32 cellular contexts compared by ENCODE assay signal in genomic region chr19:56491399-56491798, GRCh38. TPM values are rescaled to one million over a fixed set of nuclear protein-coding genes. Genes with fewer than 3 reads are reported as not detected.
"Had no signal": no experiment of that assay in that cellular context is flagged by ENCODE, and none has a peak within 500 bp of the region (broad histone marks: within the 10 kb centered on the region; RNA-seq: fewer than 3 reads in every experiment).

No MANE protein-coding gene starts in this region.

- H3K27me3 Mint-ChIP-seq: activated B cell treated with CpG ODN at 0.5 μM for 24 hours; activated CD4-positive, alpha-beta T cell treated with anti-CD3 and anti-CD28 coated beads for 36 hours; activated naive CD8-positive, alpha-beta T cell treated with anti-CD3 and anti-CD28 coated beads for 36 hours; effector memory CD8-positive, alpha-beta T cell; progenitor cell of endocrine pancreas; stimulated activated naive CD8-positive, alpha-beta T cell treated with anti-CD3 and anti-CD28 coated beads, Interleukin-15, amount 100 ng/mL, for 72 hours; T-helper 17 cell had no signal

- H3K4me1 ChIP-seq: foreskin keratinocyte, right lobe of liver, upper lobe of left lung, vagina had no signal

- H3K4me3 ChIP-seq: coronary artery, dorsolateral prefrontal cortex, heart left ventricle, lung, ovary, right lobe of liver, skin epidermis, upper lobe of left lung, vagina had no signal

- H3K27ac Mint-ChIP-seq: activated B cell treated with CpG ODN at 0.5 μM for 24 hours; activated CD4-positive, alpha-beta T cell treated with anti-CD3 and anti-CD28 coated beads for 36 hours; activated naive CD4-positive, alpha-beta T cell treated with anti-CD3 and anti-CD28 coated beads for 36 hours; activated naive CD8-positive, alpha-beta T cell treated with anti-CD3 and anti-CD28 coated beads for 36 hours; effector memory CD8-positive, alpha-beta T cell; naive thymus-derived CD4-positive, alpha-beta T cell; progenitor cell of endocrine pancreas; stimulated activated effector memory CD8-positive, alpha-beta T cell treated with anti-CD3 and anti-CD28 coated beads, Interleukin-12 subunit alpha, Interleukin-12 subunit beta, amount 100 ng/mL, for 72 hours; stimulated activated naive CD8-positive, alpha-beta T cell treated with anti-CD3 and anti-CD28 coated beads, Interleukin-15, amount 100 ng/mL, for 72 hours; T-helper 17 cell had no signal

- H3K36me3 Mint-ChIP-seq: stimulated activated effector memory CD8-positive, alpha-beta T cell treated with anti-CD3 and anti-CD28 coated beads, Interleukin-12 subunit alpha, Interleukin-12 subunit beta, amount 100 ng/mL, for 72 hours had no signal

- H3K4me3 Mint-ChIP-seq: activated B cell treated with CpG ODN at 0.5 μM for 24 hours; activated CD4-positive, alpha-beta T cell treated with anti-CD3 and anti-CD28 coated beads for 36 hours; activated naive CD4-positive, alpha-beta T cell treated with anti-CD3 and anti-CD28 coated beads for 36 hours; activated naive CD8-positive, alpha-beta T cell treated with anti-CD3 and anti-CD28 coated beads for 36 hours; effector memory CD8-positive, alpha-beta T cell; naive thymus-derived CD4-positive, alpha-beta T cell; stimulated activated effector memory CD8-positive, alpha-beta T cell treated with anti-CD3 and anti-CD28 coated beads, Interleukin-12 subunit alpha, Interleukin-12 subunit beta, amount 100 ng/mL, for 72 hours; stimulated activated naive CD8-positive, alpha-beta T cell treated with anti-CD3 and anti-CD28 coated beads, Interleukin-15, amount 100 ng/mL, for 72 hours; T-helper 17 cell had no signal

- H3K36me3 ChIP-seq: right lobe of liver had no signal

- H3K27me3 ChIP-seq: dorsolateral prefrontal cortex, foreskin keratinocyte, heart left ventricle, ovary, right lobe of liver, upper lobe of left lung, vagina had no signal

- DNase-seq: activated B cell treated with CpG ODN at 0.5 μM for 24 hours; activated CD4-positive, alpha-beta T cell treated with anti-CD3 and anti-CD28 coated beads for 36 hours; activated CD4-positive, alpha-beta T cell treated with anti-CD3 and anti-CD28 coated beads, Interleukin-2, amount 50 U/mL, for 4 hours; activated effector memory CD4-positive, alpha-beta T cell treated with anti-CD3 and anti-CD28 coated beads, Interleukin-2, amount 50 U/mL, for 16 hours; activated naive CD4-positive, alpha-beta T cell treated with anti-CD3 and anti-CD28 coated beads for 36 hours; activated naive CD8-positive, alpha-beta T cell treated with anti-CD3 and anti-CD28 coated beads for 36 hours; activated T-cell treated with anti-CD3 and anti-CD28 coated beads for 4 hours; amniotic stem cell; cerebellar nuclear complex; dorsolateral prefrontal cortex; effector memory CD8-positive, alpha-beta T cell; foreskin keratinocyte; heart left ventricle; hypothalamus; kidney glomerular epithelial cell; naive thymus-derived CD4-positive, alpha-beta T cell; ovary; right lobe of liver; stimulated activated CD4-positive, alpha-beta T cell treated with anti-CD3 and anti-CD28 coated beads, Interleukin-12 subunit alpha, Interleukin-12 subunit beta, amount 100 ng/mL, for 4 hours; stimulated activated CD4-positive, alpha-beta T cell treated with anti-CD3 and anti-CD28 coated beads, Interleukin-4, amount 100 ng/mL, for 24 hours; stimulated activated naive CD8-positive, alpha-beta T cell treated with anti-CD3 and anti-CD28 coated beads, Interleukin-15, amount 100 ng/mL, for 72 hours; substantia nigra; T-helper 17 cell; T1000; upper lobe of left lung had no signal

- ATAC-seq: activated CD4-positive, alpha-beta T cell treated with anti-CD3 and anti-CD28 coated beads for 36 hours; effector memory CD8-positive, alpha-beta T cell; foreskin keratinocyte; heart left ventricle; left lobe of liver; naive thymus-derived CD4-positive, alpha-beta T cell; right lobe of liver; stimulated activated effector memory CD8-positive, alpha-beta T cell treated with anti-CD3 and anti-CD28 coated beads, Interleukin-12 subunit alpha, Interleukin-12 subunit beta, amount 100 ng/mL, for 72 hours; stimulated activated naive CD8-positive, alpha-beta T cell treated with anti-CD3 and anti-CD28 coated beads, Interleukin-15, amount 100 ng/mL, for 72 hours; T-helper 17 cell had no signal

- H3K4me1 Mint-ChIP-seq: activated B cell treated with CpG ODN at 0.5 μM for 24 hours; activated CD4-positive, alpha-beta T cell treated with anti-CD3 and anti-CD28 coated beads for 36 hours; activated naive CD8-positive, alpha-beta T cell treated with anti-CD3 and anti-CD28 coated beads for 36 hours; naive thymus-derived CD4-positive, alpha-beta T cell; stimulated activated effector memory CD8-positive, alpha-beta T cell treated with anti-CD3 and anti-CD28 coated beads, Interleukin-12 subunit alpha, Interleukin-12 subunit beta, amount 100 ng/mL, for 72 hours; stimulated activated naive CD8-positive, alpha-beta T cell treated with anti-CD3 and anti-CD28 coated beads, Interleukin-15, amount 100 ng/mL, for 72 hours; T-helper 17 cell had no signal

- H3K27ac ChIP-seq: coronary artery, dorsolateral prefrontal cortex, foreskin keratinocyte, heart left ventricle, ovary, right lobe of liver, skin epidermis, upper lobe of left lung, vagina had no signal

RNA-seq across cellular contexts. Expression of gene ZNF667, which starts 14.3 kb away (rescaled TPM):
- total RNA-seq: progenitor cell of endocrine pancreas had no signal

RNA-seq across cellular contexts. Expression of gene ZNF471, which starts 16.3 kb away (rescaled TPM):
- total RNA-seq: progenitor cell of endocrine pancreas had no signal
